Comparison of ENCODE assay signal across 9 cellular contexts in the genomic region with DNA sequence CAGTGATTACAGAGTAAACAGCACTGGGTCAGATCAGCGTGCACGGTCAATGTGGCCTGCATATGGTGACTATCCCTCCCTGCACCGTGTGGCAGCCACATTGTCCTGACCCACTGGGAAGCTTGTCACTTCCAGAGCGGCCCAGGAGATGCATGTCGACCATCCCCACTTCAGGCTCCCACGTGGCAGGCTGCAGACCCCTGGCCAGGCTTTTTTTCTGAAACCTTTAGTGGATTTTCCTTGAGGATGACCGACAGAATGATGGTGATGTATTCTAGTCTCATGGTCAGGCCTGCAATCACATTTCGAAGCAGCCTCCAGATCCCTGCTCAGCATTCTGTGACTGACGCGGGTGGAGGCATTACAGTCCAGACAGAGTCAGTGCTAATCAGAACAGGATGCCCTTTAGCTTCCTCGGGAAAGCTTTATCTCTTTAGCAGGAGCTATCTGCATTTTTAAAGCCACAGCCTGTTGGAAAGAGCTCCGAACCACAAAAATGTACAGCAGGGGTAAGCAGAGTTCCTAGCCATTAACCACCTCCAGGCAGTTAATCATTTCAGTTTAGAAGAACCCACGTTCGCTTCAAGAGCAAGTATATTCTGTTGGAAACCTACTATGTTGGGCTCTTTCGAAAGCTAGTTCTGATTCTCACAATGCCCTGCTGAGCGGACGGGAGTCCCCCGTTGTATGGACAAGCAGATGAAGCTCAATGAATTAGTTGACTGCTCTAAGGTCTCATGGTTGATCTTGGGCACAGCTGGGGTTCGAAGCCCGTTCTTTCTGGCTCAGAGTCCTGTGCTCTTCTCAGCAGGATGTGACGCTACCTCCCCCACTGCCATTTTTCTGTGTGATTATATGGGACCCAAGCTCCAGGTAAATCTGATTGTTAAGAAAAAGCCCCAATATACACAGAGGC. TPM values are rescaled to one million over a fixed set of nuclear protein-coding genes. Genes with fewer than 3 reads are reported as not detected.
DNase-seq lines count a peak whose midpoint lies in the region; ATAC-seq and TF ChIP-seq lines count a peak whose summit lies in the region.
"Had no signal": no experiment of that assay in that cellular context is flagged by ENCODE, and none has a peak within 500 bp of the region (broad histone marks: within the 10 kb centered on the region; RNA-seq: fewer than 3 reads in every experiment).

No MANE protein-coding gene starts in this region.

- TF ChIP-seq CTCF in AG09309 (IDR thresholded peaks at IDR 0.05; ENCODE audit: control insufficient read depth, insufficient read depth, low read depth, low read length, missing control alignments) (no peak), fibroblast of pulmonary artery (IDR thresholded peaks at IDR 0.05; ENCODE audit: low read length, missing control alignments) (no peak), nephron (IDR thresholded peaks at IDR 0.05; ENCODE audit: unreplicated experiment in 3 of 3) (no peak)

- H3K27ac Mint-ChIP-seq in nephron = peak overlapping the region; percentile 85 to 96 (median 93)
- no peak overlapping the region for H3K27ac Mint-ChIP-seq in activated T-helper 1 cell treated with anti-CD3 and anti-CD28 coated beads, Interleukin-12 subunit alpha, Interleukin-12 subunit beta, Interleukin-2, Interleukin-4 antibody, amounts not matched to agents 30 ng/mL and 10 ng/mL and 1 ng/mL, durations not matched to agents 14 hours and 24 hours and 36 hours

- no peak overlapping the region for H3K4me3 Mint-ChIP-seq in nephron
- H3K4me3 Mint-ChIP-seq in activated T-helper 1 cell treated with anti-CD3 and anti-CD28 coated beads, Interleukin-12 subunit alpha, Interleukin-12 subunit beta, Interleukin-2, Interleukin-4 antibody, amounts not matched to agents 30 ng/mL and 10 ng/mL and 1 ng/mL, durations not matched to agents 14 hours and 24 hours and 36 hours = no peak overlapping the region
- H3K4me3 Mint-ChIP-seq: naive thymus-derived CD4-positive, alpha-beta T cell had no signal

- ATAC-seq in GM21528 (IDR thresholded peaks at IDR 0.05; ENCODE audit: low FRiP score, unreplicated experiment) = no peak
- ATAC-seq: naive thymus-derived CD4-positive, alpha-beta T cell had no signal

- peak; percentile 86 for DNase-seq in AG09309 (ENCODE audit: low read depth)
- DNase-seq in SK-MEL-5 (ENCODE audit: low read depth, low spot score) = peak; percentile 28
- peak; percentile 85 for DNase-seq in fibroblast of pulmonary artery (ENCODE audit: low read depth)
- DNase-seq in activated CD8-positive, alpha-beta memory T cell treated with anti-CD3 and anti-CD28 coated beads, Interleukin-2, amount 50 U/mL, for 4 hours = no peak
- DNase-seq in activated T-helper 1 cell treated with anti-CD3 and anti-CD28 coated beads, Interleukin-12 subunit alpha, Interleukin-12 subunit beta, Interleukin-2, Interleukin-4 antibody, amounts not matched to agents 30 ng/mL and 10 ng/mL and 1 ng/mL, durations not matched to agents 14 hours and 24 hours and 36 hours (ENCODE audit: low spot score) = no peak
- no peak for DNase-seq in HT-29 (ENCODE audit: low spot score)
- DNase-seq: naive thymus-derived CD4-positive, alpha-beta T cell had no signal

- intact Hi-C loops in activated T-helper 1 cell treated with anti-CD3 and anti-CD28 coated beads, Interleukin-12 subunit alpha, Interleukin-12 subunit beta, Interleukin-2, Interleukin-4 antibody, amounts not matched to agents 30 ng/mL and 10 ng/mL and 1 ng/mL, durations not matched to agents 14 hours and 24 hours and 36 hours (cut with micrococcal nuclease) = no loop called here

- H3K36me3 Mint-ChIP-seq in nephron (ENCODE audit: low read depth) = no peaks in the 10 kb centered on the region
- no peaks in the 10 kb centered on the region for H3K36me3 Mint-ChIP-seq in activated T-helper 1 cell treated with anti-CD3 and anti-CD28 coated beads, Interleukin-12 subunit alpha, Interleukin-12 subunit beta, Interleukin-2, Interleukin-4 antibody, amounts not matched to agents 30 ng/mL and 10 ng/mL and 1 ng/mL, durations not matched to agents 14 hours and 24 hours and 36 hours (ENCODE audit: low read depth)
- H3K36me3 Mint-ChIP-seq: naive thymus-derived CD4-positive, alpha-beta T cell had no signal

- H3K27me3 Mint-ChIP-seq in nephron (ENCODE audit: low read depth) = peaks cover 4% of the 10 kb centered on the region
- H3K27me3 Mint-ChIP-seq in activated T-helper 1 cell treated with anti-CD3 and anti-CD28 coated beads, Interleukin-12 subunit alpha, Interleukin-12 subunit beta, Interleukin-2, Interleukin-4 antibody, amounts not matched to agents 30 ng/mL and 10 ng/mL and 1 ng/mL, durations not matched to agents 14 hours and 24 hours and 36 hours (ENCODE audit: insufficient read depth) = peaks cover 4% of the 10 kb centered on the region
- H3K27me3 Mint-ChIP-seq: naive thymus-derived CD4-positive, alpha-beta T cell had no signal

- in situ Hi-C loops in SK-MEL-5 (cut with HindIII; ENCODE audit: low pct_unique_long_range_greater_than_20kb, low sequenced_read_pairs) = no loop called here

- peaks cover 30% of the 10 kb centered on the region for H3K4me1 Mint-ChIP-seq in nephron
- H3K4me1 Mint-ChIP-seq in activated T-helper 1 cell treated with anti-CD3 and anti-CD28 coated beads, Interleukin-12 subunit alpha, Interleukin-12 subunit beta, Interleukin-2, Interleukin-4 antibody, amounts not matched to agents 30 ng/mL and 10 ng/mL and 1 ng/mL, durations not matched to agents 14 hours and 24 hours and 36 hours (ENCODE audit: low read depth) = peaks cover 4% of the 10 kb centered on the region
- H3K4me1 Mint-ChIP-seq: naive thymus-derived CD4-positive, alpha-beta T cell had no signal

- H3K9me3 Mint-ChIP-seq in nephron = no peaks in the 10 kb centered on the region
- H3K9me3 Mint-ChIP-seq in activated T-helper 1 cell treated with anti-CD3 and anti-CD28 coated beads, Interleukin-12 subunit alpha, Interleukin-12 subunit beta, Interleukin-2, Interleukin-4 antibody, amounts not matched to agents 30 ng/mL and 10 ng/mL and 1 ng/mL, durations not matched to agents 14 hours and 24 hours and 36 hours = no peaks in the 10 kb centered on the region
- H3K9me3 Mint-ChIP-seq: naive thymus-derived CD4-positive, alpha-beta T cell had no signal

- H3K4me3 ChIP-seq in AG09309 (ENCODE audit: control insufficient read depth, low read depth, low read length) (no peak overlapping the region), fibroblast of pulmonary artery (replicated peaks; ENCODE audit: low read depth, low read length) (no peak overlapping the region)

RNA-seq across cellular contexts. Expression of gene IRF2BP2, which starts 56.5 kb away (rescaled TPM):
- total RNA-seq in SK-MEL-5 (2014; rRNA removed; shearing (Covaris generic)) = 46.1 and 47.5 TPM in 2 replicates
- polyA plus RNA-seq in SK-MEL-5 (2015; cell fraction: cytosol; rRNA removed) = 46.5 and 70.0 TPM in 2 replicates
- polyA plus RNA-seq in SK-MEL-5 (2015; cell fraction: nucleus; rRNA removed) = 63.0 and 96.7 TPM in 2 replicates
- 243 TPM in 2 replicates for total RNA-seq in activated T-helper 1 cell treated with anti-CD3 and anti-CD28 coated beads, Interleukin-12 subunit alpha, Interleukin-12 subunit beta, Interleukin-2, Interleukin-4 antibody, amounts not matched to agents 30 ng/mL and 10 ng/mL and 1 ng/mL, durations not matched to agents 14 hours and 24 hours and 36 hours
- total RNA-seq in HT-29 (2014; rRNA removed; shearing (Covaris generic)) = 203 and 235 TPM in 2 replicates

Comparison
In these comparisons a context has a peak if more than half of its experiments do, and no peak if none do; other contexts are left out.
1. DNase-seq: peak in AG09309 (single experiment), SK-MEL-5 (single experiment) and fibroblast of pulmonary artery (single experiment); none in activated CD8-positive, alpha-beta memory T cell treated with anti-CD3 and anti-CD28 coated beads, Interleukin-2, amount 50 U/mL, for 4 hours (single experiment), activated T-helper 1 cell treated with anti-CD3 and anti-CD28 coated beads, Interleukin-12 subunit alpha, Interleukin-12 subunit beta, Interleukin-2, Interleukin-4 antibody, amounts not matched to agents 30 ng/mL and 10 ng/mL and 1 ng/mL, durations not matched to agents 14 hours and 24 hours and 36 hours (single experiment) and HT-29 (single experiment).